In the genomic region with DNA sequence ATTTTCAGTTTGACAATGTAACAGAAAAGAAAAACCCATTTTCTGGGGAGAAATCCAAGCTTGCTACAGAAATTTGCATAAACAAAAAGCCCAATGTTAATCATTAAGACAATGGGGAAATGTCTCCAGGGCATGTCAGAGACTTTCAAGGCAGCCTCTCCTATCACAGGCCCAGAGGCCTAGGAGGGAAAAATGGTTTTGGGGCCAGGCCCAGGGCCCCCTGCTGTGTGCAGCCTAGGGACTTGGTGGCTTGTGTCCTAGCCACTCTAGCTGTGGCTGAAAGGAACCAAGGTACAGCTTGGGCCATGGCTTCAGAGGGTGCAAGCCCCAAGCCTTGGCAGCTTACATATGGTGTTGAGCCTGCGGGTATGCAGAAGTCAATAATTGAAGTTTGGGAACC, we compare ENCODE assay signal across 27 cellular contexts. TPM values are rescaled to one million over a fixed set of nuclear protein-coding genes. Genes with fewer than 3 reads are reported as not detected.
"Had no signal": no experiment of that assay in that cellular context is flagged by ENCODE, and none has a peak within 500 bp of the region (broad histone marks: within the 10 kb centered on the region; RNA-seq: fewer than 3 reads in every experiment).

No MANE protein-coding gene starts in this region.

- H3K4me3 Mint-ChIP-seq: naive thymus-derived CD4-positive, alpha-beta T cell had no signal

- ATAC-seq: esophagus mucosa; gastrocnemius medialis; heart right ventricle; left cardiac atrium; left lung; left ventricle myocardium superior; lower lobe of right lung; naive thymus-derived CD4-positive, alpha-beta T cell had no signal

- H3K4me1 ChIP-seq: esophagus squamous epithelium, gastrocnemius medialis, left lung, lower lobe of right lung had no signal

- H3K27me3 Mint-ChIP-seq: naive thymus-derived CD4-positive, alpha-beta T cell had no signal

- DNase-seq: dermis blood vessel endothelial cell; dorsolateral prefrontal cortex; effector CD4-positive, alpha-beta T cell; effector memory CD4-positive, alpha-beta T cell; erythroblast; esophagus squamous epithelium; foreskin fibroblast; foreskin melanocyte; gastrocnemius medialis; glutamatergic neuron; head of caudate nucleus; heart right ventricle; hippocampal formation; left cardiac atrium; left lung; left ventricle myocardium superior; lower lobe of right lung; mesenchymal stem cell; midbrain; naive thymus-derived CD4-positive, alpha-beta T cell had no signal

- H3K27ac ChIP-seq: coronary artery, dorsolateral prefrontal cortex, epithelial cell of prostate, esophagus squamous epithelium, gastrocnemius medialis, heart right ventricle, left lung, lower lobe of right lung had no signal

- FAIRE-seq: endometrium, islet of Langerhans, keratinocyte had no signal

- H3K9me3 ChIP-seq: esophagus squamous epithelium, gastrocnemius medialis, heart right ventricle, lower lobe of right lung had no signal

- H3K27me3 ChIP-seq: dorsolateral prefrontal cortex, esophagus squamous epithelium, gastrocnemius medialis, heart right ventricle, left lung had no signal

- H3K4me3 ChIP-seq: coronary artery, dorsolateral prefrontal cortex, esophagus squamous epithelium, gastrocnemius medialis, heart right ventricle, left lung, lower lobe of right lung had no signal

- H3K36me3 ChIP-seq: gastrocnemius medialis, lower lobe of right lung had no signal

RNA-seq across cellular contexts. Expression of a gene that starts 17.2 kb away (rescaled TPM):
- total RNA-seq: mononuclear cell had no signal
- polyA plus RNA-seq: naive thymus-derived CD4-positive, alpha-beta T cell had no signal
